1 cellular context compared by ENCODE assay signal in the genomic region with DNA sequence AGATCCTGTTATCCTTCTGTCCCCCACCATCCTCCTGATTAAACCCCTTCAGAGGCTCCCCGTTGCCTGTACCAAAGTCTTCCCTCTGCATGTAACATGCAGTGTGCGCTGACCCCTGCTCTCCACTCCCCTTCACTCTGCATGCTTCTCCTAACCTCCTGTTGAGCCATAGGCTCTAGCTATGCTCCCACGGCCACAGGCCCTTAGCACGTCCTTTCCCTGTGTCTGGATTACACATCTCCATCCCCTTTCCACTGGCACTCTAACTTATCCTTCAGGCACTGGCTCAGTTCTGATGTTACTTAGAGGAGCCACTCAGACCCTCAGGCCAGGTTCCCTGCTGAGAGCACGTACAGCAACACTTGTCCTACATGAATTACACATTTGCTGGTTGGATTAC.
TF ChIP-seq lines count a peak whose summit lies in the region.

No MANE protein-coding gene starts in this region.

TF ChIP-seq in H1, 55 proteins besides CTCF, POLR2A, EP300 and RAD21:
- TF ChIP-seq KDM1A (IDR thresholded peaks at IDR 0.05; ENCODE audit: borderline replicate concordance, low read length) = peak; percentile 72; the same call in 1 of the 2 replicates
- no peak for TF ChIP-seq USF2 (IDR thresholded peaks at IDR 0.05; ENCODE audit: low read length)
